8 cellular contexts compared by ENCODE assay signal in genomic region chr5:180785794-180786221, GRCh38. TPM values are rescaled to one million over a fixed set of nuclear protein-coding genes. Genes with fewer than 3 reads are reported as not detected.
DNase-seq lines count a peak whose midpoint lies in the region; ATAC-seq and TF ChIP-seq lines count a peak whose summit lies in the region.

No MANE protein-coding gene starts in this region.

- ATAC-seq in HCT116 (peak; percentile 7; the same call in 1 of the 2 replicates), HG03342 (IDR thresholded peaks at IDR 0.05; ENCODE audit: unreplicated experiment) (no peak), HG03354 (IDR thresholded peaks at IDR 0.05; ENCODE audit: poor library complexity, severe bottlenecking, unreplicated experiment) (no peak)

- H3K9me2 ChIP-seq in HCT116 (ENCODE audit: insufficient read depth), result no peaks in the 10 kb centered on the region

- H3K4me3 ChIP-seq in HCT116 (replicated peaks in 1 of 2; ENCODE audit: low read depth in 1 of 2, low read length in 2 of 2) (no peak overlapping the region), adrenal gland (no peak overlapping the region), iPS-15b (ENCODE audit: low read depth, low read length) (no peak overlapping the region), skin epidermis (no peak overlapping the region)

- H4K20me1 ChIP-seq in HCT116 (ENCODE audit: insufficient read depth), result no peaks in the 10 kb centered on the region

- no peaks in the 10 kb centered on the region; a peak in 1 of 4 replicates for H3K36me3 ChIP-seq in HCT116 (ENCODE audit: control insufficient read depth in 1 of 2, insufficient read depth in 2 of 2, low read length in 2 of 2)
- peaks cover 0 to 10% of the 10 kb centered on the region in 2 donors for H3K36me3 ChIP-seq in adrenal gland (replicated peaks in 1 of 2)
- peaks cover 5% of the 10 kb centered on the region for H3K36me3 ChIP-seq in iPS-15b (ENCODE audit: control insufficient read depth, insufficient read depth, low read length)

- H3K4me1 ChIP-seq in HCT116 (ENCODE audit: control insufficient read depth in 1 of 2, insufficient read depth in 2 of 2, low read length in 2 of 2) (peaks cover 9 to 10% of the 10 kb centered on the region in 2 experiments; a peak in 3 of 4 replicates), adrenal gland (replicated peaks in 1 of 2) (peaks cover 27 to 33% of the 10 kb centered on the region in 2 donors), iPS-15b (ENCODE audit: control insufficient read depth, insufficient read depth, low read length) (peaks cover 17% of the 10 kb centered on the region)

- no peak for TF ChIP-seq RAD21 in HCT116 (IDR thresholded peaks at IDR 0.05; ENCODE audit: low read depth)

- H3K79me2 ChIP-seq in HCT116 (ENCODE audit: insufficient read depth, low read length), result no peaks in the 10 kb centered on the region

- H3K9me3 ChIP-seq in HCT116 (ENCODE audit: control insufficient read depth in 1 of 2, insufficient read depth in 1 of 2, low read depth in 1 of 2, low read length in 2 of 2) (no peaks in the 10 kb centered on the region), adrenal gland (replicated peaks in 1 of 3) (no peaks in the 10 kb centered on the region), iPS-15b (ENCODE audit: control insufficient read depth, insufficient read depth, low read length) (no peaks in the 10 kb centered on the region)

- TF ChIP-seq CTCF in HCT116 (IDR thresholded peaks at IDR 0.05 in 2 of 3, conservative IDR thresholded peaks at IDR 0.05 in 1 of 3; ENCODE audit: borderline replicate concordance in 1 of 3, insufficient read depth in 1 of 3, low read depth in 2 of 3, low read length in 2 of 3) (no peak), adrenal gland (IDR thresholded peaks at IDR 0.05) (no peak)

- DNase-seq in HCT116 (ENCODE audit: low read depth, low spot score), result no peak
- peak in 3 of 7 donors; percentile 59 to 64 (median 59) for DNase-seq in adrenal gland
- no peak for DNase-seq in SHP77 treated with DMSO at 0.1 percent for 48 hours (lab: John Stamatoyannopoulos, UW)
- DNase-seq in LoVo (ENCODE audit: low spot score), result no peak

- H2AFZ ChIP-seq in HCT116 (ENCODE audit: low read depth, low read length, poor library complexity, severe bottlenecking), result no peak overlapping the region

- POLR2A ChIA-PET in HCT116 (lab: Charles Lee), result interaction anchor here (1.3 kb wide), 1 partner anchor 16 kb away, joined by 4 read pairs; the partner anchor contains the start of gene MGAT1

- no peak overlapping the region for H3K9ac ChIP-seq in HCT116 (ENCODE audit: low read length)
- H3K9ac ChIP-seq in iPS-15b (ENCODE audit: low read depth, low read length), result peak overlapping the region; percentile 26

- CTCF ChIA-PET in HCT116 (lab: Charles Lee), result no interaction called here

- H3K27me3 ChIP-seq in HCT116 (ENCODE audit: insufficient read depth, low read length), result no peaks in the 10 kb centered on the region
- H3K27me3 ChIP-seq in adrenal gland, result no peaks in the 10 kb centered on the region
- H3K27me3 ChIP-seq in iPS-15b (ENCODE audit: control insufficient read depth, insufficient read depth, low read length), result no peaks in the 10 kb centered on the region

- RAD21 ChIA-PET in HCT116 (lab: Charles Lee; ENCODE audit: low non-redundant PET in 1 of 2, low total read pairs in 2 of 2, uncharacterized antibody in 2 of 2, unreplicated experiment in 2 of 2), result no interaction called here

- no peak overlapping the region for H3K4me2 ChIP-seq in HCT116 (ENCODE audit: low read length)

- intact Hi-C loops in HCT116 (cut with micrococcal nuclease) (loop anchor here (10.0 kb wide), 1 partner anchor 289 kb away; no protein-coding TSS in a partner anchor), adrenal gland (cut with DNase I) (loop anchor here (5.0 to 10.0 kb wide), 3 partner anchors 76 to 369 kb away; partner anchors contain the start of gene ZFP62 (in 2 of the 2))

- WGBS in adrenal gland, 4 donors, result 12 to 25% (median 17%) methylated on average over 4 to 5 of the region's 5 CpGs

- BruUV-seq in HCT116 (replicated peaks; lab: Mats Ljungman, UMichigan), result no TSS peak

- no peak overlapping the region for H3K27ac ChIP-seq in HCT116 (ENCODE audit: low read depth, low read length)
- peak overlapping the region; percentile 78 to 96 (median 86) for H3K27ac ChIP-seq in adrenal gland
- peak overlapping the region in 20 of 21 experiments; percentile 19 to 84 (median 66) for H3K27ac ChIP-seq in skin epidermis

- TF ChIP-seq POLR2A in HCT116 (IDR thresholded peaks at IDR 0.05; ENCODE audit: borderline replicate concordance, extremely low read depth, insufficient read depth, insufficient read length) (no peak), adrenal gland (IDR thresholded peaks at IDR 0.05) (no peak)

TF ChIP-seq in HCT116, 20 proteins besides CTCF, POLR2A, EP300 and RAD21 (continues in another document):
- TF ChIP-seq JUND (IDR thresholded peaks at IDR 0.05), result no peak
- no peak for TF ChIP-seq EZH2 (IDR thresholded peaks at IDR 0.05)
- TF ChIP-seq EGR1 (IDR thresholded peaks at IDR 0.05; ENCODE audit: low read depth), result no peak
- TF ChIP-seq ZFX (IDR thresholded peaks at IDR 0.05), result no peak
- TF ChIP-seq REST (IDR thresholded peaks at IDR 0.05; ENCODE audit: low read depth), result no peak
- no peak for TF ChIP-seq ATF3 (IDR thresholded peaks at IDR 0.05)
- no peak for TF ChIP-seq ZNF274 (IDR thresholded peaks at IDR 0.05; ENCODE audit: low read depth, low read length)
- TF ChIP-seq SP1 (IDR thresholded peaks at IDR 0.05; ENCODE audit: low read depth), result no peak
- no peak for TF ChIP-seq ZBTB33 (IDR thresholded peaks at IDR 0.05; ENCODE audit: extremely low read depth, insufficient replicate concordance, low read length)
- TF ChIP-seq MAX (IDR thresholded peaks at IDR 0.05), result no peak
- TF ChIP-seq SRF (IDR thresholded peaks at IDR 0.05; ENCODE audit: low read depth), result no peak
- no peak for TF ChIP-seq CEBPB (IDR thresholded peaks at IDR 0.05; ENCODE audit: low read depth)
- no peak for TF ChIP-seq FOSL1 (IDR thresholded peaks at IDR 0.05; ENCODE audit: low read depth)
- no peak for TF ChIP-seq CBX3 (IDR thresholded peaks at IDR 0.05; ENCODE audit: low read depth)
- no peak for TF ChIP-seq EZH2phosphoT487 (IDR thresholded peaks at IDR 0.05; ENCODE audit: borderline replicate concordance)
- no peak for TF ChIP-seq POLR2AphosphoS5 (IDR thresholded peaks at IDR 0.05; ENCODE audit: low read depth, low read length)
- no peak for TF ChIP-seq TCF7L2 (IDR thresholded peaks at IDR 0.05; ENCODE audit: borderline replicate concordance, extremely low read depth, insufficient read depth, insufficient read length)
- no peak for TF ChIP-seq YY1 (IDR thresholded peaks at IDR 0.05; ENCODE audit: extremely low read depth, insufficient replicate concordance, low read depth, low read length)
- TF ChIP-seq ELF1 (IDR thresholded peaks at IDR 0.05; ENCODE audit: borderline replicate concordance, low read depth), result no peak

RNA-seq across cellular contexts. Expression of gene MGAT1, which starts 16.8 kb away (rescaled TPM):
- 53.0 TPM for total RNA-seq in HCT116 (2021; ENCODE audit: unreplicated experiment)
- polyA plus RNA-seq in HCT116 (2012), result 44.8 and 49.4 TPM in 2 replicates
- 100 to 1,000 TPM; 117 to 224 (median 152) TPM for total RNA-seq in adrenal gland
- 100 to 1,000 TPM in 1 of 3 donors, 10 to 100 TPM in 2; 46.8 to 144 (median 62.7) TPM for polyA plus RNA-seq in adrenal gland

RNA-seq across cellular contexts. Expression of gene OR2Y1, which starts 46.0 kb away (rescaled TPM):
- not detected for total RNA-seq in HCT116 (2021; ENCODE audit: unreplicated experiment)
- not detected in 2 replicates for polyA plus RNA-seq in HCT116 (2012)
- total RNA-seq in adrenal gland, result not detected
- polyA plus RNA-seq in adrenal gland, result not detected
